Comparison of ENCODE assay signal across 1 cellular context in genomic region chr13:76316998-76317527, GRCh38.
TF ChIP-seq lines count a peak whose summit lies in the region.

No MANE protein-coding gene starts in this region.

TF ChIP-seq in SK-N-SH treated with all-trans-retinoic acid at 6 μM for 48 hours, 23 proteins besides CTCF, POLR2A, EP300 and RAD21 (continued from another document):
- TF ChIP-seq, protein P1, sequence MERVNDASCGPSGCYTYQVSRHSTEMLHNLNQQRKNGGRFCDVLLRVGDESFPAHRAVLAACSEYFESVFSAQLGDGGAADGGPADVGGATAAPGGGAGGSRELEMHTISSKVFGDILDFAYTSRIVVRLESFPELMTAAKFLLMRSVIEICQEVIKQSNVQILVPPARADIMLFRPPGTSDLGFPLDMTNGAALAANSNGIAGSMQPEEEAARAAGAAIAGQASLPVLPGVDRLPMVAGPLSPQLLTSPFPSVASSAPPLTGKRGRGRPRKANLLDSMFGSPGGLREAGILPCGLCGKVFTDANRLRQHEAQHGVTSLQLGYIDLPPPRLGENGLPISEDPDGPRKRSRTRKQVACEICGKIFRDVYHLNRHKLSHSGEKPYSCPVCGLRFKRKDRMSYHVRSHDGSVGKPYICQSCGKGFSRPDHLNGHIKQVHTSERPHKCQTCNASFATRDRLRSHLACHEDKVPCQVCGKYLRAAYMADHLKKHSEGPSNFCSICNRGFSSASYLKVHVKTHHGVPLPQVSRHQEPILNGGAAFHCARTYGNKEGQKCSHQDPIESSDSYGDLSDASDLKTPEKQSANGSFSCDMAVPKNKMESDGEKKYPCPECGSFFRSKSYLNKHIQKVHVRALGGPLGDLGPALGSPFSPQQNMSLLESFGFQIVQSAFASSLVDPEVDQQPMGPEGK (CRISPR knock-in tag; IDR thresholded peaks at IDR 0.05; ENCODE audit: borderline replicate concordance) = no peak
- TF ChIP-seq GLIS3 (CRISPR knock-in tag; IDR thresholded peaks at IDR 0.05) = no peak
